17 cellular contexts compared by ENCODE assay signal in genomic region chr16:3650631-3651265, GRCh38. TPM values are rescaled to one million over a fixed set of nuclear protein-coding genes. Genes with fewer than 3 reads are reported as not detected.
DNase-seq lines count a peak whose midpoint lies in the region; ATAC-seq and TF ChIP-seq lines count a peak whose summit lies in the region.
"Had no signal": no experiment of that assay in that cellular context is flagged by ENCODE, and none has a peak within 500 bp of the region (broad histone marks: within the 10 kb centered on the region; RNA-seq: fewer than 3 reads in every experiment).

No MANE protein-coding gene starts in this region.

- H3K27me3 ChIP-seq in PC-9 (ENCODE audit: insufficient read depth, low read depth) = no peaks in the 10 kb centered on the region
- H3K27me3 ChIP-seq in smooth muscle cell (ENCODE audit: low read depth) = no peaks in the 10 kb centered on the region
- H3K27me3 ChIP-seq: tibial nerve had no signal

- no peak overlapping the region for H3K4me3 ChIP-seq in mucosa of descending colon
- H3K4me3 ChIP-seq in PC-9 = no peak overlapping the region
- H3K4me3 ChIP-seq in smooth muscle cell = no peak overlapping the region
- H3K4me3 ChIP-seq: left ventricle myocardium inferior, tibial nerve had no signal

- no peaks in the 10 kb centered on the region for H3K9me2 ChIP-seq in PC-9 (ENCODE audit: insufficient read depth)

- H3K4me3 Mint-ChIP-seq in activated naive CD4-positive, alpha-beta T cell treated with anti-CD3 and anti-CD28 coated beads, Interleukin-2, amount 50 U/mL, for 24 hours = no peak overlapping the region
- no peak overlapping the region for H3K4me3 Mint-ChIP-seq in T-helper 17 cell
- H3K4me3 Mint-ChIP-seq in stimulated activated naive B cell treated with anti-CD40 and anti-IgM and Interleukin-4, amounts not matched to agents 10 μg/mL and 1 μg/mL and 100 μg/mL, for 72 hours = no peak overlapping the region
- H3K4me3 Mint-ChIP-seq: CD4-positive, CD25-positive, alpha-beta regulatory T cell had no signal

- CTCF ChIA-PET in PC-9 (lab: Charles Lee) = no interaction called here

- H3K36me3 ChIP-seq in mucosa of descending colon (ENCODE audit: low read depth) = no peaks in the 10 kb centered on the region
- H3K36me3 ChIP-seq in PC-9 (ENCODE audit: low read depth) = peaks cover 11% of the 10 kb centered on the region; the same call in 1 of the 2 replicates
- H3K36me3 ChIP-seq in smooth muscle cell (ENCODE audit: low read depth) = no peaks in the 10 kb centered on the region

- H4K20me1 ChIP-seq in PC-9 (ENCODE audit: insufficient read depth) = peaks cover 15% of the 10 kb centered on the region; the same call in 1 of the 2 replicates
- no peaks in the 10 kb centered on the region for H4K20me1 ChIP-seq in smooth muscle cell (ENCODE audit: low read depth)

- TF ChIP-seq CTCF in mucosa of descending colon (IDR thresholded peaks at IDR 0.05) (no peak), PC-9 (conservative IDR thresholded peaks at IDR 0.05) (no peak), smooth muscle cell (IDR thresholded peaks at IDR 0.05; ENCODE audit: borderline replicate concordance, insufficient read depth, poor library complexity, severe bottlenecking) (no peak)

- no peaks in the 10 kb centered on the region for H3K27me3 Mint-ChIP-seq in activated naive CD4-positive, alpha-beta T cell treated with anti-CD3 and anti-CD28 coated beads, Interleukin-2, amount 50 U/mL, for 24 hours
- no peaks in the 10 kb centered on the region for H3K27me3 Mint-ChIP-seq in T-helper 17 cell
- no peaks in the 10 kb centered on the region for H3K27me3 Mint-ChIP-seq in stimulated activated naive B cell treated with anti-CD40 and anti-IgM and Interleukin-4, amounts not matched to agents 10 μg/mL and 1 μg/mL and 100 μg/mL, for 72 hours
- H3K27me3 Mint-ChIP-seq: CD4-positive, CD25-positive, alpha-beta regulatory T cell had no signal

- peaks cover 3% of the 10 kb centered on the region for H3K4me1 Mint-ChIP-seq in activated naive CD4-positive, alpha-beta T cell treated with anti-CD3 and anti-CD28 coated beads, Interleukin-2, amount 50 U/mL, for 24 hours
- H3K4me1 Mint-ChIP-seq in T-helper 17 cell = peaks cover 10% of the 10 kb centered on the region
- peaks cover 5 to 6% of the 10 kb centered on the region in 2 donors for H3K4me1 Mint-ChIP-seq in stimulated activated naive B cell treated with anti-CD40 and anti-IgM and Interleukin-4, amounts not matched to agents 10 μg/mL and 1 μg/mL and 100 μg/mL, for 72 hours

- no peaks in the 10 kb centered on the region for H3K79me2 ChIP-seq in PC-9 (ENCODE audit: low read depth)
- no peaks in the 10 kb centered on the region for H3K79me2 ChIP-seq in smooth muscle cell (ENCODE audit: low read depth)

- H3F3A ChIP-seq in PC-9 (ENCODE audit: insufficient read depth, low read depth) (peaks cover 38% of the 10 kb centered on the region), smooth muscle cell (ENCODE audit: low read depth) (no peaks in the 10 kb centered on the region)

- H3K36me3 Mint-ChIP-seq in activated naive CD4-positive, alpha-beta T cell treated with anti-CD3 and anti-CD28 coated beads, Interleukin-2, amount 50 U/mL, for 24 hours = peaks cover 1% of the 10 kb centered on the region
- no peaks in the 10 kb centered on the region for H3K36me3 Mint-ChIP-seq in T-helper 17 cell (ENCODE audit: low read depth)
- peaks cover 22 to 43% of the 10 kb centered on the region in 2 donors for H3K36me3 Mint-ChIP-seq in stimulated activated naive B cell treated with anti-CD40 and anti-IgM and Interleukin-4, amounts not matched to agents 10 μg/mL and 1 μg/mL and 100 μg/mL, for 72 hours

- WGBS in smooth muscle cell (ENCODE audit: low lambda C conversion rate) = 94% methylated on average over 13 of the region's 13 CpGs

- DNase-seq in activated naive CD4-positive, alpha-beta T cell (lab: John Stamatoyannopoulos, UW) = no peak
- DNase-seq in T-helper 17 cell (no peak), mucosa of descending colon (peak in 2 of 3 donors; percentile 16 to 39), PC-9 (no peak), NCI-H69 (lab: John Stamatoyannopoulos, UW) (no peak), smooth muscle cell (lab: John Stamatoyannopoulos, UW; ENCODE audit: unreplicated experiment) (no peak)
- no peak for DNase-seq in stimulated activated naive B cell treated with anti-CD40 and anti-IgM and Interleukin-4, amounts not matched to agents 10 μg/mL and 1 μg/mL and 100 μg/mL, for 72 hours
- DNase-seq: activated gamma-delta T cell; CD4-positive, CD25-positive, alpha-beta regulatory T cell; GDM1; left ventricle myocardium inferior; NCI-H1105; NCI-H2081 treated with DMSO at 0.1 percent for 48 hours; NCI-H446 treated with DMSO at 0.1 percent for 48 hours had no signal

- intact Hi-C loops in mucosa of descending colon (cut with DNase I, micrococcal nuclease) = no loop called here
- intact Hi-C loops in PC-9 (cut with micrococcal nuclease; ENCODE audit: unreplicated experiment) = no loop called here

- no TSS peak for BruUV-seq in PC-9 (replicated peaks; lab: Mats Ljungman, UMichigan)

- H3K4me2 ChIP-seq in PC-9 = no peak overlapping the region
- H3K4me2 ChIP-seq in smooth muscle cell = no peak overlapping the region

- H3K9ac ChIP-seq in smooth muscle cell (ENCODE audit: low read depth) = no peak overlapping the region

- no peak overlapping the region for H3K27ac ChIP-seq in PC-9
- H3K27ac ChIP-seq in smooth muscle cell (ENCODE audit: low read depth) = no peak overlapping the region
- H3K27ac ChIP-seq: left ventricle myocardium inferior, tibial nerve had no signal

- POLR2A ChIA-PET in PC-9 (lab: Charles Lee; ENCODE audit: unreplicated experiment) = no interaction called here

- H2AFZ ChIP-seq in PC-9 = no peak overlapping the region
- no peak overlapping the region for H2AFZ ChIP-seq in smooth muscle cell (ENCODE audit: low read depth)

- ATAC-seq in T-helper 17 cell (no peak), mucosa of descending colon (no peak)
- no peak for ATAC-seq in stimulated activated naive B cell treated with anti-CD40 and anti-IgM and Interleukin-4, amounts not matched to agents 10 μg/mL and 1 μg/mL and 100 μg/mL, for 72 hours (replicated peaks)
- ATAC-seq: Right ventricle myocardium inferior had no signal

- H3K9me3 ChIP-seq in T-helper 17 cell (ENCODE audit: control insufficient read depth, low read length, poor library complexity, severe bottlenecking) (no peaks in the 10 kb centered on the region), mucosa of descending colon (no peaks in the 10 kb centered on the region), PC-9 (ENCODE audit: insufficient read depth, low read depth) (no peaks in the 10 kb centered on the region), smooth muscle cell (replicated peaks; ENCODE audit: low read depth) (no peaks in the 10 kb centered on the region)
- H3K9me3 ChIP-seq: left ventricle myocardium inferior, tibial nerve had no signal

- H3K27ac Mint-ChIP-seq in activated naive CD4-positive, alpha-beta T cell treated with anti-CD3 and anti-CD28 coated beads, Interleukin-2, amount 50 U/mL, for 24 hours = peak overlapping the region; percentile 32
- H3K27ac Mint-ChIP-seq in T-helper 17 cell = peak overlapping the region; percentile 21
- peak overlapping the region; percentile 14 for H3K27ac Mint-ChIP-seq in stimulated activated naive B cell treated with anti-CD40 and anti-IgM and Interleukin-4, amounts not matched to agents 10 μg/mL and 1 μg/mL and 100 μg/mL, for 72 hours

- H3K4me1 ChIP-seq in mucosa of descending colon (ENCODE audit: low read depth) (peaks cover 19% of the 10 kb centered on the region), PC-9 (replicated peaks; ENCODE audit: insufficient read depth) (peaks cover 19% of the 10 kb centered on the region), smooth muscle cell (ENCODE audit: low read depth) (peaks cover 3% of the 10 kb centered on the region)

- H3K9me3 Mint-ChIP-seq in activated naive CD4-positive, alpha-beta T cell treated with anti-CD3 and anti-CD28 coated beads, Interleukin-2, amount 50 U/mL, for 24 hours = no peaks in the 10 kb centered on the region
- no peaks in the 10 kb centered on the region for H3K9me3 Mint-ChIP-seq in stimulated activated naive B cell treated with anti-CD40 and anti-IgM and Interleukin-4, amounts not matched to agents 10 μg/mL and 1 μg/mL and 100 μg/mL, for 72 hours
- H3K9me3 Mint-ChIP-seq: CD4-positive, CD25-positive, alpha-beta regulatory T cell had no signal

RNA-seq across cellular contexts. Expression of gene DNASE1, which starts 3.7 kb away (rescaled TPM):
- total RNA-seq in T-helper 17 cell = 10 to 100 TPM; 19.6 to 21.5 TPM
- 10 to 100 TPM; 24.4 to 36.0 (median 27.0) TPM for total RNA-seq in mucosa of descending colon
- 46.8 and 63.3 TPM in 2 replicates for total RNA-seq in PC-9 (2021)
- total RNA-seq in smooth muscle cell = 21.9 and 37.8 TPM in 2 replicates
- 8.1 and 11.9 TPM in 2 replicates for polyA plus RNA-seq in smooth muscle cell

RNA-seq across cellular contexts. Expression of gene SLX4, which starts 39.3 kb away (rescaled TPM):
- total RNA-seq in T-helper 17 cell = 1 to 10 TPM; 5.6 TPM
- 1 to 10 TPM; 3.6 to 6.7 (median 5.0) TPM for total RNA-seq in mucosa of descending colon
- 11.5 and 13.8 TPM in 2 replicates for total RNA-seq in PC-9 (2021)
- total RNA-seq in smooth muscle cell = 2.6 and 3.6 TPM in 2 replicates
- polyA plus RNA-seq in smooth muscle cell = 3.1 and 3.5 TPM in 2 replicates

Comparison
In these comparisons a context has a peak if more than half of its experiments do, and no peak if none do; other contexts are left out.
1. DNase-seq: peak in mucosa of descending colon (2 of 3); none in activated naive CD4-positive, alpha-beta T cell (0 of 4), T-helper 17 cell (0 of 3), stimulated activated naive B cell treated with anti-CD40 and anti-IgM and Interleukin-4, amounts not matched to agents 10 μg/mL and 1 μg/mL and 100 μg/mL, for 72 hours (single experiment), PC-9 (0 of 2), NCI-H69 (single experiment) and smooth muscle cell (single experiment).
2. Peak in every context shown above with its lines, with median percentiles within 50 percentile points of each other: H3K27ac Mint-ChIP-seq.